Comparison of ENCODE assay signal across 1 cellular context in the genomic region with DNA sequence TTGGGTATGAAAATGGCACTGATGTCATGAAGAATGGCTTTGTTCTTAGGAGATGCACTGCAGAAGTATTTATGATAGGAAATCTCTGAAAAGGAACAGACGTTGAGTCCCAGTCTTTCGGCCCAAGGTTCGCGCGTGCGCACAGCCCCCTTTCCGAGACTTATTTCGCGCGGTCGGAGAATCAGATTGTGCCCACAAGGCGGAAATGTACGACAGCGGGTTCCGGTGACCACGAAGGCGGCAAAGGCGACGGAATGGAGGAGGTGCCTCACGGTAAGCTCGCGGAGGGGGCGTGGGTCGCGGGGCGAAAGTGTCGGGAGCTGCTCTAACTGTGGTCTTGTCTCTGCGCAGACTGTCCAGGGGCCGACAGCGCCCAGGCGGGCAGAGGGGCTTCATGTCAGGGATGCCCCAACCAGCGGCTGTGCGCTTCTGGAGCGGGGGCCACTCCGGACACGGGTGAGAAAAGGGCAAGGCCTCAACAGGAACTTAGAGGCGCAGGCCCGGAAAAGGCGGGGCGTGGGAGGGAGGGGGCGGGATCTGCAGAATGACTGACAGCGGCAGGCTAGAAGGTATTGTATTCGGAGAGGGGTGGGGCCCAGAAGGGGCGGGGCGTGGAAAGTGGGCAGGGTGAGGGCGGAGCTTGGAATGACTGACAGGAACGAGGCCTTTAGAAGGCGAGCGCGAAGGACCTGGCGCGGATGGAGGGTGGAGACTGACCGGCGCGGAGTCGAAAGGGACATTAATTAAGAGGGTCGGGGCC.
TF ChIP-seq lines count a peak whose summit lies in the region.

A gene (plus strand): TSS at position 233 of the 760 bp plus-strand sequence. CDS start 22 bp downstream, at position 255.

TF ChIP-seq in HepG2, 621 proteins besides CTCF, POLR2A, EP300 and RAD21 (continued from another document and continues in another):
- TF ChIP-seq FOXM1 (CRISPR knock-in tag; IDR thresholded peaks at IDR 0.05) (0 out of 2 replicates have a peak, but pooled peaks have one; percentile 3), ZNF746 (CRISPR knock-in tag; IDR thresholded peaks at IDR 0.05) (peak; percentile 87; the same call in 1 of the 2 replicates), ATF1 (CRISPR knock-in tag; IDR thresholded peaks at IDR 0.05) (no peak; the same call in 1 of the 2 replicates), ZNF282 (IDR thresholded peaks at IDR 0.05; ENCODE audit: partially characterized antibody) (no peak), ZNF543 (CRISPR knock-in tag; IDR thresholded peaks at IDR 0.05) (peak; percentile 97), ZSCAN25 (CRISPR knock-in tag; IDR thresholded peaks at IDR 0.05) (peak; percentile 91), ZNF792 (CRISPR knock-in tag; IDR thresholded peaks at IDR 0.05) (peak; percentile 86), ZNF274 (CRISPR knock-in tag; IDR thresholded peaks at IDR 0.05) (peak; percentile 99), ZNF205 (CRISPR knock-in tag; IDR thresholded peaks at IDR 0.05) (peak; percentile 70; the same call in 1 of the 2 replicates), ATF7 (IDR thresholded peaks at IDR 0.05) (no peak), ATF7 (CRISPR knock-in tag; IDR thresholded peaks at IDR 0.05) (0 out of 2 replicates have a peak, but pooled peaks have one; percentile 84), ZNF235 (CRISPR knock-in tag; IDR thresholded peaks at IDR 0.05; ENCODE audit: borderline replicate concordance) (peak; percentile 99), TMF1 (CRISPR knock-in tag; IDR thresholded peaks at IDR 0.05; ENCODE audit: low read depth) (peak; percentile 97), ELF1 (CRISPR knock-in tag; IDR thresholded peaks at IDR 0.05) (peak; percentile 97), RFX3 (CRISPR knock-in tag; IDR thresholded peaks at IDR 0.05) (no peak), HMG20A (CRISPR knock-in tag; IDR thresholded peaks at IDR 0.05; ENCODE audit: borderline replicate concordance) (no peak), U2AF1 (optimal IDR thresholded peaks at IDR 0.05; ENCODE audit: low read depth, low read length) (peak; percentile 93), XBP1 (CRISPR knock-in tag; IDR thresholded peaks at IDR 0.05) (no peak), ZNF619 (CRISPR knock-in tag; IDR thresholded peaks at IDR 0.05) (peak; percentile 94), TAF1 (CRISPR knock-in tag; IDR thresholded peaks at IDR 0.05) (peak; percentile 96), TSC22D2 (CRISPR knock-in tag; IDR thresholded peaks at IDR 0.05; ENCODE audit: borderline replicate concordance) (peak; percentile 94), ZNF841 (CRISPR knock-in tag; IDR thresholded peaks at IDR 0.05; ENCODE audit: borderline replicate concordance) (no peak), ZNF572 (CRISPR knock-in tag; IDR thresholded peaks at IDR 0.05) (peak; percentile 100)
- TF ChIP-seq, protein P1, sequence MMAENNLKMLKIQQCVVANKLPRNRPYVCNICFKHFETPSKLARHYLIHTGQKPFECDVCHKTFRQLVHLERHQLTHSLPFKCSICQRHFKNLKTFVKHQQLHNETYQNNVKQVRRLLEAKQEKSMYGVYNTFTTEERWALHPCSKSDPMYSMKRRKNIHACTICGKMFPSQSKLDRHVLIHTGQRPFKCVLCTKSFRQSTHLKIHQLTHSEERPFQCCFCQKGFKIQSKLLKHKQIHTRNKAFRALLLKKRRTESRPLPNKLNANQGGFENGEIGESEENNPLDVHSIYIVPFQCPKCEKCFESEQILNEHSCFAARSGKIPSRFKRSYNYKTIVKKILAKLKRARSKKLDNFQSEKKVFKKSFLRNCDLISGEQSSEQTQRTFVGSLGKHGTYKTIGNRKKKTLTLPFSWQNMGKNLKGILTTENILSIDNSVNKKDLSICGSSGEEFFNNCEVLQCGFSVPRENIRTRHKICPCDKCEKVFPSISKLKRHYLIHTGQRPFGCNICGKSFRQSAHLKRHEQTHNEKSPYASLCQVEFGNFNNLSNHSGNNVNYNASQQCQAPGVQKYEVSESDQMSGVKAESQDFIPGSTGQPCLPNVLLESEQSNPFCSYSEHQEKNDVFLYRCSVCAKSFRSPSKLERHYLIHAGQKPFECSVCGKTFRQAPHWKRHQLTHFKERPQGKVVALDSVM (CRISPR knock-in tag; IDR thresholded peaks at IDR 0.05), result no peak; the same call in 1 of the 2 replicates
- TF ChIP-seq, protein P2, sequence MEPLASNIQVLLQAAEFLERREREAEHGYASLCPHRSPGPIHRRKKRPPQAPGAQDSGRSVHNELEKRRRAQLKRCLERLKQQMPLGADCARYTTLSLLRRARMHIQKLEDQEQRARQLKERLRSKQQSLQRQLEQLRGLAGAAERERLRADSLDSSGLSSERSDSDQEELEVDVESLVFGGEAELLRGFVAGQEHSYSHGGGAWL (CRISPR knock-in tag; IDR thresholded peaks at IDR 0.05), result peak; percentile 98
- TF ChIP-seq, protein P3, sequence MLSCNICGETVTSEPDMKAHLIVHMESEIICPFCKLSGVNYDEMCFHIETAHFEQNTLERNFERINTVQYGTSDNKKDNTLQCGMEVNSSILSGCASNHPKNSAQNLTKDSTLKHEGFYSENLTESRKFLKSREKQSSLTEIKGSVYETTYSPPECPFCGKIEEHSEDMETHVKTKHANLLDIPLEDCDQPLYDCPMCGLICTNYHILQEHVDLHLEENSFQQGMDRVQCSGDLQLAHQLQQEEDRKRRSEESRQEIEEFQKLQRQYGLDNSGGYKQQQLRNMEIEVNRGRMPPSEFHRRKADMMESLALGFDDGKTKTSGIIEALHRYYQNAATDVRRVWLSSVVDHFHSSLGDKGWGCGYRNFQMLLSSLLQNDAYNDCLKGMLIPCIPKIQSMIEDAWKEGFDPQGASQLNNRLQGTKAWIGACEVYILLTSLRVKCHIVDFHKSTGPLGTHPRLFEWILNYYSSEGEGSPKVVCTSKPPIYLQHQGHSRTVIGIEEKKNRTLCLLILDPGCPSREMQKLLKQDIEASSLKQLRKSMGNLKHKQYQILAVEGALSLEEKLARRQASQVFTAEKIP (CRISPR knock-in tag; IDR thresholded peaks at IDR 0.05; ENCODE audit: borderline replicate concordance), result no peak
- TF ChIP-seq, protein P4, sequence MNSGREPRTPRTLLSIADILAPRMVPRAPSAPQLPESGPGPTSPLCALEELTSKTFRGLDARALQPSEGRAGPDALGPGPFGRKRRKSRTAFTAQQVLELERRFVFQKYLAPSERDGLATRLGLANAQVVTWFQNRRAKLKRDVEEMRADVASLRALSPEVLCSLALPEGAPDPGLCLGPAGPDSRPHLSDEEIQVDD (CRISPR knock-in tag; IDR thresholded peaks at IDR 0.05; ENCODE audit: borderline replicate concordance), result peak; percentile 99; the same call in 1 of the 2 replicates
- TF ChIP-seq, protein P5, sequence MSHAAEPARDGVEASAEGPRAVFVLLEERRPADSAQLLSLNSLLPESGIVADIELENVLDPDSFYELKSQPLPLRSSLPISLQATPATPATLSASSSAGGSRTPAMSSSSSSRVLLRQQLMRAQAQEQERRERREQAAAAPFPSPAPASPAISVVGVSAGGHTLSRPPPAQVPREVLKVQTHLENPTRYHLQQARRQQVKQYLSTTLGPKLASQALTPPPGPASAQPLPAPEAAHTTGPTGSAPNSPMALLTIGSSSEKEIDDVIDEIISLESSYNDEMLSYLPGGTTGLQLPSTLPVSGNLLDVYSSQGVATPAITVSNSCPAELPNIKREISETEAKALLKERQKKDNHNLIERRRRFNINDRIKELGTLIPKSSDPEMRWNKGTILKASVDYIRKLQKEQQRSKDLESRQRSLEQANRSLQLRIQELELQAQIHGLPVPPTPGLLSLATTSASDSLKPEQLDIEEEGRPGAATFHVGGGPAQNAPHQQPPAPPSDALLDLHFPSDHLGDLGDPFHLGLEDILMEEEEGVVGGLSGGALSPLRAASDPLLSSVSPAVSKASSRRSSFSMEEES (CRISPR knock-in tag; IDR thresholded peaks at IDR 0.05), result no peak
- TF ChIP-seq, protein P6, sequence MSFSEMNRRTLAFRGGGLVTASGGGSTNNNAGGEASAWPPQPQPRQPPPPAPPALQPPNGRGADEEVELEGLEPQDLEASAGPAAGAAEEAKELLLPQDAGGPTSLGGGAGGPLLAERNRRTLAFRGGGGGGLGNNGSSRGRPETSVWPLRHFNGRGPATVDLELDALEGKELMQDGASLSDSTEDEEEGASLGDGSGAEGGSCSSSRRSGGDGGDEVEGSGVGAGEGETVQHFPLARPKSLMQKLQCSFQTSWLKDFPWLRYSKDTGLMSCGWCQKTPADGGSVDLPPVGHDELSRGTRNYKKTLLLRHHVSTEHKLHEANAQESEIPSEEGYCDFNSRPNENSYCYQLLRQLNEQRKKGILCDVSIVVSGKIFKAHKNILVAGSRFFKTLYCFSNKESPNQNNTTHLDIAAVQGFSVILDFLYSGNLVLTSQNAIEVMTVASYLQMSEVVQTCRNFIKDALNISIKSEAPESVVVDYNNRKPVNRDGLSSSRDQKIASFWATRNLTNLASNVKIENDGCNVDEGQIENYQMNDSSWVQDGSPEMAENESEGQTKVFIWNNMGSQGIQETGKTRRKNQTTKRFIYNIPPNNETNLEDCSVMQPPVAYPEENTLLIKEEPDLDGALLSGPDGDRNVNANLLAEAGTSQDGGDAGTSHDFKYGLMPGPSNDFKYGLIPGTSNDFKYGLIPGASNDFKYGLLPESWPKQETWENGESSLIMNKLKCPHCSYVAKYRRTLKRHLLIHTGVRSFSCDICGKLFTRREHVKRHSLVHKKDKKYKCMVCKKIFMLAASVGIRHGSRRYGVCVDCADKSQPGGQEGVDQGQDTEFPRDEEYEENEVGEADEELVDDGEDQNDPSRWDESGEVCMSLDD (CRISPR knock-in tag; IDR thresholded peaks at IDR 0.05; ENCODE audit: borderline replicate concordance), result peak; percentile 61; the same call in 1 of the 2 replicates
- TF ChIP-seq, protein P7, sequence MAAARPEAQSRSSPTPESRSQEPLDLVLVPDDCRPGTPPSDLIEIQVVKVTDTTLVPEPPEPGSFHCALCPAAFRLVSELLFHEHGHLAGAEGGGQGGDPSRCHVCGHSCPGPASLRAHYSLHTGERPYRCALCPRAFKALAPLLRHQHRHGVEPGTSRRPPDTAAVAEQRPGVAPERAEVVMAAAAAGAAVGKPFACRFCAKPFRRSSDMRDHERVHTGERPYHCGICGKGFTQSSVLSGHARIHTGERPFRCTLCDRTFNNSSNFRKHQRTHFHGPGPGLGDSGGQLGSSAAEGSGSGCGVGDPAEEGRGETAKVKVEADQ (CRISPR knock-in tag; IDR thresholded peaks at IDR 0.05; ENCODE audit: borderline replicate concordance), result peak; percentile 97
- TF ChIP-seq, protein P8, sequence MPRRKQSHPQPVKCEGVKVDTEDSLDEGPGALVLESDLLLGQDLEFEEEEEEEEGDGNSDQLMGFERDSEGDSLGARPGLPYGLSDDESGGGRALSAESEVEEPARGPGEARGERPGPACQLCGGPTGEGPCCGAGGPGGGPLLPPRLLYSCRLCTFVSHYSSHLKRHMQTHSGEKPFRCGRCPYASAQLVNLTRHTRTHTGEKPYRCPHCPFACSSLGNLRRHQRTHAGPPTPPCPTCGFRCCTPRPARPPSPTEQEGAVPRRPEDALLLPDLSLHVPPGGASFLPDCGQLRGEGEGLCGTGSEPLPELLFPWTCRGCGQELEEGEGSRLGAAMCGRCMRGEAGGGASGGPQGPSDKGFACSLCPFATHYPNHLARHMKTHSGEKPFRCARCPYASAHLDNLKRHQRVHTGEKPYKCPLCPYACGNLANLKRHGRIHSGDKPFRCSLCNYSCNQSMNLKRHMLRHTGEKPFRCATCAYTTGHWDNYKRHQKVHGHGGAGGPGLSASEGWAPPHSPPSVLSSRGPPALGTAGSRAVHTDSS (CRISPR knock-in tag; conservative IDR thresholded peaks at IDR 0.05), result no peak
- TF ChIP-seq, protein P9, sequence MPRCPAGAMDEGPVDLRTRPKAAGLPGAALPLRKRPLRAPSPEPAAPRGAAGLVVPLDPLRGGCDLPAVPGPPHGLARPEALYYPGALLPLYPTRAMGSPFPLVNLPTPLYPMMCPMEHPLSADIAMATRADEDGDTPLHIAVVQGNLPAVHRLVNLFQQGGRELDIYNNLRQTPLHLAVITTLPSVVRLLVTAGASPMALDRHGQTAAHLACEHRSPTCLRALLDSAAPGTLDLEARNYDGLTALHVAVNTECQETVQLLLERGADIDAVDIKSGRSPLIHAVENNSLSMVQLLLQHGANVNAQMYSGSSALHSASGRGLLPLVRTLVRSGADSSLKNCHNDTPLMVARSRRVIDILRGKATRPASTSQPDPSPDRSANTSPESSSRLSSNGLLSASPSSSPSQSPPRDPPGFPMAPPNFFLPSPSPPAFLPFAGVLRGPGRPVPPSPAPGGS (CRISPR knock-in tag; IDR thresholded peaks at IDR 0.05), result peak; percentile 95
- TF ChIP-seq, protein P10, sequence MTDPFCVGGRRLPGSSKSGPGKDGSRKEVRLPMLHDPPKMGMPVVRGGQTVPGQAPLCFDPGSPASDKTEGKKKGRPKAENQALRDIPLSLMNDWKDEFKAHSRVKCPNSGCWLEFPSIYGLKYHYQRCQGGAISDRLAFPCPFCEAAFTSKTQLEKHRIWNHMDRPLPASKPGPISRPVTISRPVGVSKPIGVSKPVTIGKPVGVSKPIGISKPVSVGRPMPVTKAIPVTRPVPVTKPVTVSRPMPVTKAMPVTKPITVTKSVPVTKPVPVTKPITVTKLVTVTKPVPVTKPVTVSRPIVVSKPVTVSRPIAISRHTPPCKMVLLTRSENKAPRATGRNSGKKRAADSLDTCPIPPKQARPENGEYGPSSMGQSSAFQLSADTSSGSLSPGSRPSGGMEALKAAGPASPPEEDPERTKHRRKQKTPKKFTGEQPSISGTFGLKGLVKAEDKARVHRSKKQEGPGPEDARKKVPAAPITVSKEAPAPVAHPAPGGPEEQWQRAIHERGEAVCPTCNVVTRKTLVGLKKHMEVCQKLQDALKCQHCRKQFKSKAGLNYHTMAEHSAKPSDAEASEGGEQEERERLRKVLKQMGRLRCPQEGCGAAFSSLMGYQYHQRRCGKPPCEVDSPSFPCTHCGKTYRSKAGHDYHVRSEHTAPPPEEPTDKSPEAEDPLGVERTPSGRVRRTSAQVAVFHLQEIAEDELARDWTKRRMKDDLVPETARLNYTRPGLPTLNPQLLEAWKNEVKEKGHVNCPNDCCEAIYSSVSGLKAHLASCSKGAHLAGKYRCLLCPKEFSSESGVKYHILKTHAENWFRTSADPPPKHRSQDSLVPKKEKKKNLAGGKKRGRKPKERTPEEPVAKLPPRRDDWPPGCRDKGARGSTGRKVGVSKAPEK (CRISPR knock-in tag; IDR thresholded peaks at IDR 0.05; ENCODE audit: borderline replicate concordance), result peak; percentile 95; the same call in 1 of the 2 replicates
- TF ChIP-seq, protein P11, sequence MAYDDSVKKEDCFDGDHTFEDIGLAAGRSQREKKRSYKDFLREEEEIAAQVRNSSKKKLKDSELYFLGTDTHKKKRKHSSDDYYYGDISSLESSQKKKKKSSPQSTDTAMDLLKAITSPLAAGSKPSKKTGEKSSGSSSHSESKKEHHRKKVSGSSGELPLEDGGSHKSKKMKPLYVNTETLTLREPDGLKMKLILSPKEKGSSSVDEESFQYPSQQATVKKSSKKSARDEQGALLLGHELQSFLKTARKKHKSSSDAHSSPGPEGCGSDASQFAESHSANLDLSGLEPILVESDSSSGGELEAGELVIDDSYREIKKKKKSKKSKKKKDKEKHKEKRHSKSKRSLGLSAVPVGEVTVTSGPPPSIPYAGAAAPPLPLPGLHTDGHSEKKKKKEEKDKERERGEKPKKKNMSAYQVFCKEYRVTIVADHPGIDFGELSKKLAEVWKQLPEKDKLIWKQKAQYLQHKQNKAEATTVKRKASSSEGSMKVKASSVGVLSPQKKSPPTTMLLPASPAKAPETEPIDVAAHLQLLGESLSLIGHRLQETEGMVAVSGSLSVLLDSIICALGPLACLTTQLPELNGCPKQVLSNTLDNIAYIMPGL (CRISPR knock-in tag; IDR thresholded peaks at IDR 0.05; ENCODE audit: borderline replicate concordance in 1 of 2, low read depth in 1 of 2), result peak; percentile 87; a peak in 2 of 4 replicates
- TF ChIP-seq, protein P12, sequence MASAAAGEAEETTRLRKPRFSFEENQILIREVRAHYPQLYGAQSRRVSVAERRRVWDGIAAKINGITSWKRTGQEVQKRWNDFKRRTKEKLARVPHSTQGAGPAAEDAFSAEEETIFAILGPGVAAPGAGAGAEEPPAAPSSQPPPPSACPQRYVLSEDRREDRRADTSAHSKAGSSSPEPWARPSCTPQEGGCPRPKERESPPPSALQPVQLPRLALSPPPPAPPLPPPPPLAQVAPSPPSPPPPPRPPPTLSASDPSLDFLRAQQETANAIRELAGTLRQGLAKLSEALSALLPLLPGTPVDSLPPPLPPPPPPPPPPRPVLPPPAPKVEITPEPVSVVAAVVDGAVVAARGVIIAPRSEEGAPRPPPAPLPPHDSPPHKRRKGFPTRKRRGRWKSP (CRISPR knock-in tag; IDR thresholded peaks at IDR 0.05), result peak; percentile 88
